In genomic region chr4:184343400-184344177, GRCh38 we compare ENCODE assay signal across 8 cellular contexts.
A peak's percentile ranks its signal among the peaks of the same experiment; 100 is the strongest.
DNase-seq lines count a peak whose midpoint lies in the region; ATAC-seq and TF ChIP-seq lines count a peak whose summit lies in the region.

No MANE protein-coding gene starts in this region.

- no peaks in the 10 kb centered on the region for H4K20me1 ChIP-seq in HCT116 (ENCODE audit: insufficient read depth)

- H3K27me3 ChIP-seq in HCT116 (ENCODE audit: insufficient read depth, low read length) (no peaks in the 10 kb centered on the region), prostate gland (replicated peaks; ENCODE audit: insufficient read depth) (no peaks in the 10 kb centered on the region)

- intact Hi-C loops in HCT116 (cut with micrococcal nuclease) (no loop called here), prostate gland (cut with DNase I) (no loop called here)

- H3K27ac ChIP-seq in HCT116 (ENCODE audit: low read depth, low read length) (no peak overlapping the region), prostate gland (peak overlapping the region; percentile 77 to 78)

- in situ Hi-C loops in astrocyte of the spinal cord (cut with HindIII; ENCODE audit: low sequenced_read_pairs): no loop called here

- TF ChIP-seq CTCF in HCT116 (IDR thresholded peaks at IDR 0.05 in 2 of 3, conservative IDR thresholded peaks at IDR 0.05 in 1 of 3; ENCODE audit: borderline replicate concordance in 1 of 3, insufficient read depth in 1 of 3, low read depth in 2 of 3, low read length in 2 of 3) (no peak), astrocyte of the spinal cord (IDR thresholded peaks at IDR 0.05; ENCODE audit: low read depth, low read length) (no peak), prostate gland (IDR thresholded peaks at IDR 0.05) (no peak)

- DNase-seq in HCT116 (ENCODE audit: low read depth, low spot score): peak; percentile 6
- DNase-seq in NCI-H1105 (lab: John Stamatoyannopoulos, UW): peak; percentile 49
- DNase-seq in T follicular helper cell (ENCODE audit: low read depth): peak; percentile 6
- peak; percentile 74 for DNase-seq in astrocyte of the spinal cord (ENCODE audit: low read depth, low spot score)
- peak; percentile 91 for DNase-seq in hepatic stellate cell (ENCODE audit: low spot score)
- DNase-seq in prostate gland (ENCODE audit: low spot score): peak; percentile 71
- no peak for DNase-seq in NAMALWA (ENCODE audit: low spot score)

- 5% methylated on average over 20 of the region's 20 CpGs for WGBS in prostate gland

- H3K9me2 ChIP-seq in HCT116 (ENCODE audit: insufficient read depth): no peaks in the 10 kb centered on the region

- no TSS peak for BruUV-seq in HCT116 (replicated peaks; lab: Mats Ljungman, UMichigan)

- peak; percentile 94 for ATAC-seq in HCT116

- TF ChIP-seq RAD21 in HCT116 (IDR thresholded peaks at IDR 0.05; ENCODE audit: low read depth): no peak

- RAD21 ChIA-PET in HCT116 (lab: Charles Lee; ENCODE audit: low non-redundant PET in 1 of 2, low total read pairs in 2 of 2, uncharacterized antibody in 2 of 2, unreplicated experiment in 2 of 2): no interaction called here

- no peak overlapping the region for H3K4me3 ChIP-seq in HCT116 (replicated peaks in 1 of 2; ENCODE audit: low read depth in 1 of 2, low read length in 2 of 2)
- peak overlapping the region; percentile 77 for H3K4me3 ChIP-seq in astrocyte of the spinal cord (ENCODE audit: low read depth, low read length)
- H3K4me3 ChIP-seq in prostate gland: peak overlapping the region; percentile 38 to 48

- H3K36me3 ChIP-seq in ES-I3 (ENCODE audit: insufficient read depth, low read length) (no peaks in the 10 kb centered on the region), HCT116 (ENCODE audit: control insufficient read depth in 1 of 2, insufficient read depth in 2 of 2, low read length in 2 of 2) (no peaks in the 10 kb centered on the region), prostate gland (no peaks in the 10 kb centered on the region)

- H3K9ac ChIP-seq in ES-I3 (ENCODE audit: low read depth, low read length) (peak overlapping the region; percentile 64), HCT116 (ENCODE audit: low read length) (no peak overlapping the region)

- peak overlapping the region; percentile 21; the same call in 1 of the 2 replicates for H3K4me2 ChIP-seq in HCT116 (ENCODE audit: low read length)

- CTCF ChIA-PET in HCT116 (lab: Charles Lee): interaction anchor here (1.0 kb wide), 1 partner anchor 80 kb away, joined by 4 read pairs; no protein-coding TSS in a partner anchor

- peaks cover 24% of the 10 kb centered on the region for H3K4me1 ChIP-seq in ES-I3 (ENCODE audit: insufficient read depth, low read length)
- H3K4me1 ChIP-seq in HCT116 (ENCODE audit: control insufficient read depth in 1 of 2, insufficient read depth in 2 of 2, low read length in 2 of 2): peaks cover 0 to 6% of the 10 kb centered on the region in 2 experiments; a peak in 2 of 4 replicates
- H3K4me1 ChIP-seq in prostate gland (replicated peaks): peaks cover 8% of the 10 kb centered on the region

- H2AFZ ChIP-seq in HCT116 (ENCODE audit: low read depth, low read length, poor library complexity, severe bottlenecking): peak overlapping the region; percentile 21

- POLR2A ChIA-PET in HCT116 (lab: Charles Lee): no interaction called here

- H3K9me3 ChIP-seq in ES-I3 (ENCODE audit: control insufficient read depth, insufficient read depth, low read length) (no peaks in the 10 kb centered on the region), HCT116 (ENCODE audit: control insufficient read depth in 1 of 2, insufficient read depth in 1 of 2, low read depth in 1 of 2, low read length in 2 of 2) (no peaks in the 10 kb centered on the region), prostate gland (no peaks in the 10 kb centered on the region)

- TF ChIP-seq POLR2A in HCT116 (IDR thresholded peaks at IDR 0.05; ENCODE audit: borderline replicate concordance, extremely low read depth, insufficient read depth, insufficient read length): no peak
- peak; percentile 55 for TF ChIP-seq POLR2A in prostate gland (IDR thresholded peaks at IDR 0.05)

- no peaks in the 10 kb centered on the region for H3K79me2 ChIP-seq in HCT116 (ENCODE audit: insufficient read depth, low read length)

TF ChIP-seq in HCT116, 20 proteins besides CTCF, POLR2A, EP300 and RAD21:
- TF ChIP-seq, protein P1, sequence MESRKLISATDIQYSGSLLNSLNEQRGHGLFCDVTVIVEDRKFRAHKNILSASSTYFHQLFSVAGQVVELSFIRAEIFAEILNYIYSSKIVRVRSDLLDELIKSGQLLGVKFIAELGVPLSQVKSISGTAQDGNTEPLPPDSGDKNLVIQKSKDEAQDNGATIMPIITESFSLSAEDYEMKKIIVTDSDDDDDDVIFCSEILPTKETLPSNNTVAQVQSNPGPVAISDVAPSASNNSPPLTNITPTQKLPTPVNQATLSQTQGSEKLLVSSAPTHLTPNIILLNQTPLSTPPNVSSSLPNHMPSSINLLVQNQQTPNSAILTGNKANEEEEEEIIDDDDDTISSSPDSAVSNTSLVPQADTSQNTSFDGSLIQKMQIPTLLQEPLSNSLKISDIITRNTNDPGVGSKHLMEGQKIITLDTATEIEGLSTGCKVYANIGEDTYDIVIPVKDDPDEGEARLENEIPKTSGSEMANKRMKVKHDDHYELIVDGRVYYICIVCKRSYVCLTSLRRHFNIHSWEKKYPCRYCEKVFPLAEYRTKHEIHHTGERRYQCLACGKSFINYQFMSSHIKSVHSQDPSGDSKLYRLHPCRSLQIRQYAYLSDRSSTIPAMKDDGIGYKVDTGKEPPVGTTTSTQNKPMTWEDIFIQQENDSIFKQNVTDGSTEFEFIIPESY (IDR thresholded peaks at IDR 0.05; ENCODE audit: extremely low read depth, insufficient replicate concordance, low read length): no peak
- no peak for TF ChIP-seq ATF3 (IDR thresholded peaks at IDR 0.05)
- TF ChIP-seq SP1 (IDR thresholded peaks at IDR 0.05; ENCODE audit: low read depth): no peak
- TF ChIP-seq TCF7L2 (IDR thresholded peaks at IDR 0.05; ENCODE audit: borderline replicate concordance, extremely low read depth, insufficient read depth, insufficient read length): no peak
- no peak for TF ChIP-seq CBX3 (IDR thresholded peaks at IDR 0.05; ENCODE audit: low read depth)
- TF ChIP-seq REST (IDR thresholded peaks at IDR 0.05; ENCODE audit: low read depth): no peak
- no peak for TF ChIP-seq ZNF274 (IDR thresholded peaks at IDR 0.05; ENCODE audit: low read depth, low read length)
- TF ChIP-seq FOSL1 (IDR thresholded peaks at IDR 0.05; ENCODE audit: low read depth): no peak
- no peak for TF ChIP-seq EZH2 (IDR thresholded peaks at IDR 0.05)
- no peak for TF ChIP-seq CEBPB (IDR thresholded peaks at IDR 0.05; ENCODE audit: low read depth)
- no peak for TF ChIP-seq EGR1 (IDR thresholded peaks at IDR 0.05; ENCODE audit: low read depth)
- no peak; the same call in 1 of the 2 replicates for TF ChIP-seq ELF1 (IDR thresholded peaks at IDR 0.05; ENCODE audit: borderline replicate concordance, low read depth)
- no peak for TF ChIP-seq SIN3A (IDR thresholded peaks at IDR 0.05; ENCODE audit: low read depth)
- no peak for TF ChIP-seq ZFX (IDR thresholded peaks at IDR 0.05)
- no peak for TF ChIP-seq JUND (IDR thresholded peaks at IDR 0.05)
- no peak for TF ChIP-seq SRF (IDR thresholded peaks at IDR 0.05; ENCODE audit: low read depth)

Comparison
In these comparisons a context has a peak if more than half of its experiments do, and no peak if none do; other contexts are left out.
1. H3K4me3 ChIP-seq: peak in astrocyte of the spinal cord (single experiment) and prostate gland (2 of 2); none in HCT116 (0 of 2).